In genomic region chr13:107210216-107211010, GRCh38 we compare ENCODE assay signal across 10 cellular contexts.
DNase-seq lines count a peak whose midpoint lies in the region; ATAC-seq and TF ChIP-seq lines count a peak whose summit lies in the region.
"Had no signal": no experiment of that assay in that cellular context is flagged by ENCODE, and none has a peak within 500 bp of the region (broad histone marks: within the 10 kb centered on the region; RNA-seq: fewer than 3 reads in every experiment).

No MANE protein-coding gene starts in this region.

- H3F3A ChIP-seq in GM23338 (replicated peaks; ENCODE audit: low read depth), result no peaks in the 10 kb centered on the region

- H3K27me3 ChIP-seq in muscle layer of duodenum (ENCODE audit: low read depth, low read length) (no peaks in the 10 kb centered on the region), GM23338 (ENCODE audit: insufficient read depth) (no peaks in the 10 kb centered on the region)

- H3K79me2 ChIP-seq in GM23338 (replicated peaks; ENCODE audit: insufficient read depth), result no peaks in the 10 kb centered on the region

- H3K27ac ChIP-seq in muscle layer of duodenum (ENCODE audit: low read length), result no peak overlapping the region
- H3K27ac ChIP-seq in GM23338 (ENCODE audit: low read depth), result no peak overlapping the region
- H3K27ac ChIP-seq: C4-2B had no signal

- in situ Hi-C loops in astrocyte of the spinal cord (cut with HindIII; ENCODE audit: low sequenced_read_pairs), result no loop called here

- TF ChIP-seq CTCF in astrocyte of the spinal cord (IDR thresholded peaks at IDR 0.05; ENCODE audit: low read depth, low read length), result no peak
- TF ChIP-seq CTCF in GM23338 (conservative IDR thresholded peaks at IDR 0.05; ENCODE audit: low read depth in 2 of 2), result no peak

- H2AFZ ChIP-seq in GM23338, result no peak overlapping the region

- peaks cover 1% of the 10 kb centered on the region for H3K27me3 Mint-ChIP-seq in GM23338 (ENCODE audit: insufficient read depth, low read depth, poor library complexity)

- H3K9me2 ChIP-seq in GM23338 (ENCODE audit: insufficient read depth), result no peaks in the 10 kb centered on the region

- H3K9me3 Mint-ChIP-seq in GM23338, result no peaks in the 10 kb centered on the region
- H3K9me3 Mint-ChIP-seq: stimulated activated naive B cell treated with anti-CD40 and anti-IgM and Interleukin-4, amounts not matched to agents 10 μg/mL and 1 μg/mL and 100 μg/mL, for 72 hours had no signal

- H3K36me3 Mint-ChIP-seq in GM23338 (ENCODE audit: low read depth), result no peaks in the 10 kb centered on the region
- H3K36me3 Mint-ChIP-seq: stimulated activated naive B cell treated with anti-CD40 and anti-IgM and Interleukin-4, amounts not matched to agents 10 μg/mL and 1 μg/mL and 100 μg/mL, for 72 hours had no signal

- no peaks in the 10 kb centered on the region for H4K20me1 ChIP-seq in GM23338 (replicated peaks; ENCODE audit: insufficient read depth)

- H3K4me1 Mint-ChIP-seq in GM23338, result peaks cover under 1% of the 10 kb centered on the region; the same call in 2 of the 3 replicates

- H3K4me1 ChIP-seq in muscle layer of duodenum (ENCODE audit: control insufficient read depth in 1 of 2, insufficient read depth in 2 of 2, low read length in 2 of 2) (peaks cover 2 to 4% of the 10 kb centered on the region in 2 donors), GM23338 (ENCODE audit: insufficient read depth) (no peaks in the 10 kb centered on the region)

- H3K4me3 ChIP-seq in astrocyte of the spinal cord (ENCODE audit: low read depth, low read length) (peak overlapping the region; percentile 4), muscle layer of duodenum (ENCODE audit: low read depth in 1 of 2, low read length in 2 of 2) (peak overlapping the region; percentile 10 to 11), GM23338 (no peak overlapping the region)

- peak; percentile 97 for DNase-seq in COR-L47 (lab: John Stamatoyannopoulos, UW)
- peak; percentile 97 to 99 for DNase-seq in NCI-H187 (lab: John Stamatoyannopoulos, UW)
- DNase-seq in astrocyte of the spinal cord (ENCODE audit: low read depth, low spot score), result no peak
- DNase-seq in activated naive CD4-positive, alpha-beta T cell (lab: John Stamatoyannopoulos, UW), result no peak
- DNase-seq in retina, result no peak
- no peak for DNase-seq in epidermal melanocyte (ENCODE audit: insufficient read length, low spot score)
- DNase-seq in GM23338 (ENCODE audit: low spot score), result no peak

- no peak for ATAC-seq in GM23338

- no peak overlapping the region for H3K27ac Mint-ChIP-seq in GM23338
- H3K27ac Mint-ChIP-seq: stimulated activated naive B cell treated with anti-CD40 and anti-IgM and Interleukin-4, amounts not matched to agents 10 μg/mL and 1 μg/mL and 100 μg/mL, for 72 hours had no signal

- no peaks in the 10 kb centered on the region for H3K36me3 ChIP-seq in muscle layer of duodenum (ENCODE audit: control insufficient read depth in 1 of 2, insufficient read depth in 2 of 2, low read length in 2 of 2)
- H3K36me3 ChIP-seq in GM23338 (ENCODE audit: insufficient read depth), result no peaks in the 10 kb centered on the region

- no peak overlapping the region for H3K4me3 Mint-ChIP-seq in GM23338
- H3K4me3 Mint-ChIP-seq: stimulated activated naive B cell treated with anti-CD40 and anti-IgM and Interleukin-4, amounts not matched to agents 10 μg/mL and 1 μg/mL and 100 μg/mL, for 72 hours had no signal

- H3K4me2 ChIP-seq in GM23338, result no peak overlapping the region

- no peaks in the 10 kb centered on the region for H3K9me3 ChIP-seq in muscle layer of duodenum (ENCODE audit: control insufficient read depth in 1 of 2, low read length in 2 of 2)

TF ChIP-seq in GM23338, 12 proteins besides CTCF, POLR2A, EP300 and RAD21 (continues in another document):
- no peak for TF ChIP-seq EZH2phosphoT487 (IDR thresholded peaks at IDR 0.05; ENCODE audit: unreplicated experiment)
- no peak for TF ChIP-seq EZH2 (IDR thresholded peaks at IDR 0.05; ENCODE audit: low read depth, unreplicated experiment)
- no peak for TF ChIP-seq ETS1 (IDR thresholded peaks at IDR 0.05)
- no peak for TF ChIP-seq ZNF331 (CRISPR knock-in tag; IDR thresholded peaks at IDR 0.05; ENCODE audit: low read depth)
- no peak for TF ChIP-seq ZNF114 (CRISPR knock-in tag; IDR thresholded peaks at IDR 0.05)
- TF ChIP-seq NANOG (IDR thresholded peaks at IDR 0.05; ENCODE audit: borderline replicate concordance), result no peak
- no peak for TF ChIP-seq POLR2AphosphoS5 (IDR thresholded peaks at IDR 0.05; ENCODE audit: low read depth)
- TF ChIP-seq REST (IDR thresholded peaks at IDR 0.05; ENCODE audit: unreplicated experiment), result no peak
- no peak for TF ChIP-seq CREB1 (CRISPR knock-in tag; IDR thresholded peaks at IDR 0.05; ENCODE audit: low read depth)

Comparison
In these comparisons a context has a peak if more than half of its experiments do, and no peak if none do; other contexts are left out.
1. DNase-seq: peak in COR-L47 (single experiment) and NCI-H187 (2 of 2); none in astrocyte of the spinal cord (single experiment), activated naive CD4-positive, alpha-beta T cell (0 of 4), retina (single experiment), epidermal melanocyte (single experiment) and GM23338 (single experiment).